ENCODE assay signal across 21 cellular contexts in genomic region chr5:58191451-58191850, GRCh38.
"Had no signal": no experiment of that assay in that cellular context is flagged by ENCODE, and none has a peak within 500 bp of the region (broad histone marks: within the 10 kb centered on the region; RNA-seq: fewer than 3 reads in every experiment).

No MANE protein-coding gene starts in this region.

- ATAC-seq: gastrocnemius medialis, left lung had no signal

- H3K9me3 ChIP-seq: ascending aorta, colonic mucosa, gastrocnemius medialis, thyroid gland had no signal

- H3K27ac ChIP-seq: ascending aorta, colonic mucosa, gastrocnemius medialis, left lung, thyroid gland had no signal

- DNase-seq: activated CD4-positive, alpha-beta T cell treated with anti-CD3 and anti-CD28 coated beads, Interleukin-2, amount 50 U/mL, for 1 hour; activated CD4-positive, CD25-positive, alpha-beta regulatory T cell treated with anti-CD3 and anti-CD28 coated beads, Interleukin-2, amount 50 U/mL, for 72 hours; activated CD8-positive, alpha-beta memory T cell treated with anti-CD3 and anti-CD28 coated beads for 24 hours; activated CD8-positive, alpha-beta memory T cell treated with anti-CD3 and anti-CD28 coated beads, Interleukin-2, amount 50 U/mL, for 48 hours; activated effector memory CD4-positive, alpha-beta T cell treated with anti-CD3 and anti-CD28 coated beads, Interleukin-2, amount 50 U/mL, for 16 hours; activated naive CD4-positive, alpha-beta T cell treated with anti-CD3 and anti-CD28 coated beads, Interleukin-2, amount 50 U/mL, for 16 hours; activated T-cell treated with anti-CD3 and anti-CD28 coated beads, Interleukin-2, amount 50 U/mL, for 48 hours; colonic mucosa; gastrocnemius medialis; head of caudate nucleus; kidney; left lung; stimulated activated CD4-positive, alpha-beta T cell treated with anti-CD3 and anti-CD28 coated beads, Interleukin-12 subunit alpha, Interleukin-12 subunit beta, amount 100 ng/mL, for 4 hours; stimulated activated CD4-positive, alpha-beta T cell treated with anti-CD3 and anti-CD28 coated beads, Interleukin-1b, Interleukin-23, amount 100 ng/mL, for 48 hours; stimulated activated CD8-positive, alpha-beta memory T cell treated with anti-CD3 and anti-CD28 coated beads, Interleukin-4, amount 100 ng/mL, for 48 hours; stimulated activated naive CD4-positive, alpha-beta T cell treated with Interleukin-2 at 50 U/mL for 16 hours; thyroid gland had no signal

- H3K27me3 Mint-ChIP-seq: central memory CD8-positive, alpha-beta T cell had no signal

- H3K27ac Mint-ChIP-seq: T-helper 1 cell treated with Interleukin-12 subunit alpha and Interleukin-12 subunit beta and Interleukin-4 antibody, amounts not matched to agents 30 μg/mL and 1 μg/mL, for 36 hours had no signal

- H3K9me3 Mint-ChIP-seq: neural crest cell; T-helper 1 cell treated with Interleukin-12 subunit alpha and Interleukin-12 subunit beta and Interleukin-4 antibody, amounts not matched to agents 30 μg/mL and 1 μg/mL, for 36 hours had no signal

- H3K27me3 ChIP-seq: ascending aorta, colonic mucosa, gastrocnemius medialis, left lung, thyroid gland had no signal

- H3K4me1 Mint-ChIP-seq: central memory CD8-positive, alpha-beta T cell had no signal

- H3K4me1 ChIP-seq: colonic mucosa, left lung had no signal

- H3K4me3 ChIP-seq: ascending aorta, colonic mucosa, gastrocnemius medialis, left lung, thyroid gland had no signal

- H3K4me3 Mint-ChIP-seq: central memory CD8-positive, alpha-beta T cell; neural crest cell; T-helper 1 cell treated with Interleukin-12 subunit alpha and Interleukin-12 subunit beta and Interleukin-4 antibody, amounts not matched to agents 30 μg/mL and 1 μg/mL, for 36 hours had no signal

- H3K36me3 ChIP-seq: ascending aorta, colonic mucosa, gastrocnemius medialis, left lung, thyroid gland had no signal
